1 cellular context compared by ENCODE assay signal in the genomic region with DNA sequence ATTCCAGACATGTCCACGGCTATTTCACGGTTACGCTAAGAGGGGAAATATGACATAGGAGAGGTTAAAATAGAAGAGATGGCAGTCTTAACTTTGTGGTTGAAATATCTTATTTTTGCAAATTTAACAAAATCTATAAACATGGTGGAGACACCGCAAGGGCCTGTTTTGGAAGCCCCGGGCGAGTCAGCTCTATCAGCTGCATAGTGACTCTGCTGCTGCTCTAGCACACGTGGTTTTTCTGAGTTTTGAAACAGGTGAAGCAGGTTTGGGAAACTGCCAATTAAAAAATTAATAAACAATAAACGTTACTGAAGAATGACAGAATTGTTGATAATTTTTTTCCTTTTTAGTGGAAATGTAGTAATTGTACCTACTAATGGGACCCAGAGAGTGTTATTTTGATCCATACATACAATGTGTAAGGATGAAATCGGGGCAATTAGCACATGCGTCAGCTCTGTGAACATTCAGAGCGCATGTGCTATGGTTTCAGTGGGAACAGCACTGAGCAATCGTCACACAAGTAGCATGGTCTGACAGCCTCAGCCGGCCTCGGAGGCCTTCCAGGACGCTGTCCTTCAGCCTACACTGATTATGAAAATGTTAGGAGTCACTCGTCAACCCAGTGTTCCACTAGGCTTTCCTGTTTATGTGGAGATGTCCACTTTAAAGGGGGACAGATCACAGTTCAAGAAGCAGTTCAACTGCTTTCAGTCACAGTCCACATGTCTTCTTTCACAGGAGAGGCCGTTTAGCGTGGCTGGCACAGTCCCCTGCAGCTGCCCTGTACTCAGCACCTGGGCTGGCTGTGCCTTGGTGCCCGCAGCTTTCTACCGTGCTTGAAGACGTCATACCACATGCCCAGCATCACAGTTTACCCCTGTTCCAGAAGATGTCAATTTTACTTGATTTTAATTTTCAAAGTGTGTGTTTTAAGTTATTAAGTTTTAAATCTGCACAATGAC.
TF ChIP-seq lines count a peak whose summit lies in the region.

No MANE protein-coding gene starts in this region.

TF ChIP-seq in K562, 482 proteins besides CTCF, POLR2A, EP300 and RAD21:
- TF ChIP-seq NFIC (IDR thresholded peaks at IDR 0.05) = no peak
- TF ChIP-seq ATF1 (CRISPR knock-in tag; IDR thresholded peaks at IDR 0.05) = no peak
- no peak for TF ChIP-seq ATF1 (tag; IDR thresholded peaks at IDR 0.05)
- no peak for TF ChIP-seq CHD4 (IDR thresholded peaks at IDR 0.05; ENCODE audit: insufficient read depth, insufficient replicate concordance, low read depth, low read length, poor library complexity, severe bottlenecking)
- no peak for TF ChIP-seq TARDBP (IDR thresholded peaks at IDR 0.05)
- no peak for TF ChIP-seq HEY1 (CRISPR knock-in tag; IDR thresholded peaks at IDR 0.05; ENCODE audit: borderline replicate concordance)
